Comparison of ENCODE assay signal across 1 cellular context in the genomic region with DNA sequence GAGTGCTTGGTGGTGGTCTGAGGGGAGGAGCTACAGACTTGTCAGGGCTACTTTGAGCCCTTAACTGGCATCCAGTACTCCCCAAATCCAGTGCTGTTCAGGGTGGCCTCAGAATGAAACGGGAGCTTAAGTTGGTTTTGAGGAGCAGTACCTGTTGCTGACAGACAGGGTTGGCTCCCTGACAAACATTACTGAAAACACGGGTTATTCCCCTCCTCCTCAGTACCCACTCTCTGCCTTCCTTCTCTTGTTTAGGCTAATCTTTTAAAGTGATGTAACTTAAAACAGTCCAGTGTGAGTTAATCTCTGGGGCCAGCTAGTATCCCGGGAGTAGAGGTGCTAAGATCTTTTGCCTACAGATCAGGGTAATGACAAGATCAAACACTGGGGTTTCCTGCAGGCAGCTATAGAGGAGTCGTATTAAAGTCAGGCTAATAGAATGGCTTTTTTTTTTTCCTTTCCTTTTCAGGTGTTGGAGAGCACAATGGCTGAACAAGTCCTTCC.
TF ChIP-seq lines count a peak whose summit lies in the region.

No MANE protein-coding gene starts in this region.

TF ChIP-seq in HepG2, 621 proteins besides CTCF, POLR2A, EP300 and RAD21 (continued from another document):
- TF ChIP-seq PAXIP1 (CRISPR knock-in tag; conservative IDR thresholded peaks at IDR 0.05) (peak; percentile 40; the same call in 1 of the 2 replicates), KLF16 (CRISPR knock-in tag; IDR thresholded peaks at IDR 0.05) (0 out of 4 replicates have a peak, but pooled peaks of 1 of the 2 experiments have one; percentile 11), TAF1 (CRISPR knock-in tag; IDR thresholded peaks at IDR 0.05) (peak; percentile 36; the same call in 1 of the 2 replicates), ZNF343 (CRISPR knock-in tag; IDR thresholded peaks at IDR 0.05) (0 out of 2 replicates have a peak, but pooled peaks have one; percentile 38), ZNF331 (CRISPR knock-in tag; IDR thresholded peaks at IDR 0.05) (peak; percentile 43; the same call in 1 of the 2 replicates), TCF7 (IDR thresholded peaks at IDR 0.05; ENCODE audit: low read depth) (0 out of 2 replicates have a peak, but pooled peaks have one; percentile 13), ZSCAN29 (CRISPR knock-in tag; conservative IDR thresholded peaks at IDR 0.05) (peak; percentile 77; the same call in 1 of the 2 replicates), STAT6 (CRISPR knock-in tag; IDR thresholded peaks at IDR 0.05; ENCODE audit: borderline replicate concordance) (no peak), ZNF816 (CRISPR knock-in tag; IDR thresholded peaks at IDR 0.05; ENCODE audit: borderline replicate concordance) (0 out of 2 replicates have a peak, but pooled peaks have one; percentile 69), ZBTB21 (CRISPR knock-in tag; IDR thresholded peaks at IDR 0.05) (0 out of 2 replicates have a peak, but pooled peaks have one; percentile 19), DPF2 (CRISPR knock-in tag; IDR thresholded peaks at IDR 0.05; ENCODE audit: borderline replicate concordance, low read depth) (peak; percentile 38; the same call in 1 of the 2 replicates), ZZZ3 (CRISPR knock-in tag; IDR thresholded peaks at IDR 0.05; ENCODE audit: borderline replicate concordance) (no peak), ZNF34 (CRISPR knock-in tag; IDR thresholded peaks at IDR 0.05; ENCODE audit: borderline replicate concordance) (peak; percentile 73; the same call in 1 of the 2 replicates), ISL2 (CRISPR knock-in tag; IDR thresholded peaks at IDR 0.05) (0 out of 2 replicates have a peak, but pooled peaks have one; percentile 22), ZNF768 (CRISPR knock-in tag; IDR thresholded peaks at IDR 0.05) (no peak), NR2C2 (CRISPR knock-in tag; IDR thresholded peaks at IDR 0.05; ENCODE audit: borderline replicate concordance) (0 out of 2 replicates have a peak, but pooled peaks have one; percentile 22), ZNF878 (CRISPR knock-in tag; IDR thresholded peaks at IDR 0.05) (0 out of 2 replicates have a peak, but pooled peaks have one; percentile 21), TGIF2 (CRISPR knock-in tag; IDR thresholded peaks at IDR 0.05) (peak; percentile 27; the same call in 1 of the 2 replicates), ZNF761 (CRISPR knock-in tag; conservative IDR thresholded peaks at IDR 0.05) (0 out of 2 replicates have a peak, but pooled peaks have one; percentile 45), ZBTB42 (CRISPR knock-in tag; IDR thresholded peaks at IDR 0.05) (0 out of 2 replicates have a peak, but pooled peaks have one; percentile 54), FOXA3 (CRISPR knock-in tag; IDR thresholded peaks at IDR 0.05) (no peak), SAP130 (CRISPR knock-in tag; IDR thresholded peaks at IDR 0.05; ENCODE audit: low read depth) (peak; percentile 40), PITX1 (CRISPR knock-in tag; IDR thresholded peaks at IDR 0.05) (peak; percentile 13; the same call in 1 of the 2 replicates), ZNF230 (CRISPR knock-in tag; IDR thresholded peaks at IDR 0.05) (peak; percentile 50; the same call in 1 of the 2 replicates), NONO (IDR thresholded peaks at IDR 0.05) (no peak), NONO (CRISPR knock-in tag; conservative IDR thresholded peaks at IDR 0.05) (no peak), KAT8 (CRISPR knock-in tag; IDR thresholded peaks at IDR 0.05) (0 out of 2 replicates have a peak, but pooled peaks have one; percentile 12), TEAD3 (CRISPR knock-in tag; optimal IDR thresholded peaks at IDR 0.05; ENCODE audit: borderline replicate concordance) (peak; percentile 28), ASH2L (IDR thresholded peaks at IDR 0.05; ENCODE audit: insufficient read length, low read depth, low read length) (peak; percentile 26), ZNF605 (CRISPR knock-in tag; IDR thresholded peaks at IDR 0.05) (no peak), U2AF1 (optimal IDR thresholded peaks at IDR 0.05; ENCODE audit: low read depth, low read length) (no peak), TBX2 (CRISPR knock-in tag; IDR thresholded peaks at IDR 0.05; ENCODE audit: borderline replicate concordance) (peak; percentile 55), POLR2G (IDR thresholded peaks at IDR 0.05; ENCODE audit: low read depth, low read length) (0 out of 2 replicates have a peak, but pooled peaks have one; percentile 40), RBFOX2 (IDR thresholded peaks at IDR 0.05; ENCODE audit: low read depth, low read length) (peak; percentile 65), ZNF446 (CRISPR knock-in tag; IDR thresholded peaks at IDR 0.05) (no peak), ZFP82 (CRISPR knock-in tag; IDR thresholded peaks at IDR 0.05; ENCODE audit: borderline replicate concordance) (0 out of 2 replicates have a peak, but pooled peaks have one; percentile 62)
- TF ChIP-seq, protein P1, sequence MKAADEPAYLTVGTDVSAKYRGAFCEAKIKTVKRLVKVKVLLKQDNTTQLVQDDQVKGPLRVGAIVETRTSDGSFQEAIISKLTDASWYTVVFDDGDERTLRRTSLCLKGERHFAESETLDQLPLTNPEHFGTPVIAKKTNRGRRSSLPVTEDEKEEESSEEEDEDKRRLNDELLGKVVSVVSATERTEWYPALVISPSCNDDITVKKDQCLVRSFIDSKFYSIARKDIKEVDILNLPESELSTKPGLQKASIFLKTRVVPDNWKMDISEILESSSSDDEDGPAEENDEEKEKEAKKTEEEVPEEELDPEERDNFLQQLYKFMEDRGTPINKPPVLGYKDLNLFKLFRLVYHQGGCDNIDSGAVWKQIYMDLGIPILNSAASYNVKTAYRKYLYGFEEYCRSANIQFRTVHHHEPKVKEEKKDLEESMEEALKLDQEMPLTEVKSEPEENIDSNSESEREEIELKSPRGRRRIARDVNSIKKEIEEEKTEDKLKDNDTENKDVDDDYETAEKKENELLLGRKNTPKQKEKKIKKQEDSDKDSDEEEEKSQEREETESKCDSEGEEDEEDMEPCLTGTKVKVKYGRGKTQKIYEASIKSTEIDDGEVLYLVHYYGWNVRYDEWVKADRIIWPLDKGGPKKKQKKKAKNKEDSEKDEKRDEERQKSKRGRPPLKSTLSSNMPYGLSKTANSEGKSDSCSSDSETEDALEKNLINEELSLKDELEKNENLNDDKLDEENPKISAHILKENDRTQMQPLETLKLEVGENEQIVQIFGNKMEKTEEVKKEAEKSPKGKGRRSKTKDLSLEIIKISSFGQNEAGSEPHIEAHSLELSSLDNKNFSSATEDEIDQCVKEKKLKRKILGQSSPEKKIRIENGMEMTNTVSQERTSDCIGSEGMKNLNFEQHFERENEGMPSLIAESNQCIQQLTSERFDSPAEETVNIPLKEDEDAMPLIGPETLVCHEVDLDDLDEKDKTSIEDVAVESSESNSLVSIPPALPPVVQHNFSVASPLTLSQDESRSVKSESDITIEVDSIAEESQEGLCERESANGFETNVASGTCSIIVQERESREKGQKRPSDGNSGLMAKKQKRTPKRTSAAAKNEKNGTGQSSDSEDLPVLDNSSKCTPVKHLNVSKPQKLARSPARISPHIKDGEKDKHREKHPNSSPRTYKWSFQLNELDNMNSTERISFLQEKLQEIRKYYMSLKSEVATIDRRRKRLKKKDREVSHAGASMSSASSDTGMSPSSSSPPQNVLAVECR (CRISPR knock-in tag; IDR thresholded peaks at IDR 0.05; ENCODE audit: borderline replicate concordance): 0 out of 2 replicates have a peak, but pooled peaks have one; percentile 24
- TF ChIP-seq, protein P2, sequence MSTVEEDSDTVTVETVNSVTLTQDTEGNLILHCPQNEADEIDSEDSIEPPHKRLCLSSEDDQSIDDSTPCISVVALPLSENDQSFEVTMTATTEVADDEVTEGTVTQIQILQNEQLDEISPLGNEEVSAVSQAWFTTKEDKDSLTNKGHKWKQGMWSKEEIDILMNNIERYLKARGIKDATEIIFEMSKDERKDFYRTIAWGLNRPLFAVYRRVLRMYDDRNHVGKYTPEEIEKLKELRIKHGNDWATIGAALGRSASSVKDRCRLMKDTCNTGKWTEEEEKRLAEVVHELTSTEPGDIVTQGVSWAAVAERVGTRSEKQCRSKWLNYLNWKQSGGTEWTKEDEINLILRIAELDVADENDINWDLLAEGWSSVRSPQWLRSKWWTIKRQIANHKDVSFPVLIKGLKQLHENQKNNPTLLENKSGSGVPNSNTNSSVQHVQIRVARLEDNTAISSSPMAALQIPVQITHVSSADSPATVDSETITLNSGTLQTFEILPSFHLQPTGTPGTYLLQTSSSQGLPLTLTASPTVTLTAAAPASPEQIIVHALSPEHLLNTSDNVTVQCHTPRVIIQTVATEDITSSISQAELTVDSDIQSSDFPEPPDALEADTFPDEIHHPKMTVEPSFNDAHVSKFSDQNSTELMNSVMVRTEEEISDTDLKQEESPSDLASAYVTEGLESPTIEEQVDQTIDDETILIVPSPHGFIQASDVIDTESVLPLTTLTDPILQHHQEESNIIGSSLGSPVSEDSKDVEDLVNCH (CRISPR knock-in tag; IDR thresholded peaks at IDR 0.05): peak; percentile 66; the same call in 1 of the 2 replicates
- TF ChIP-seq, protein P3, sequence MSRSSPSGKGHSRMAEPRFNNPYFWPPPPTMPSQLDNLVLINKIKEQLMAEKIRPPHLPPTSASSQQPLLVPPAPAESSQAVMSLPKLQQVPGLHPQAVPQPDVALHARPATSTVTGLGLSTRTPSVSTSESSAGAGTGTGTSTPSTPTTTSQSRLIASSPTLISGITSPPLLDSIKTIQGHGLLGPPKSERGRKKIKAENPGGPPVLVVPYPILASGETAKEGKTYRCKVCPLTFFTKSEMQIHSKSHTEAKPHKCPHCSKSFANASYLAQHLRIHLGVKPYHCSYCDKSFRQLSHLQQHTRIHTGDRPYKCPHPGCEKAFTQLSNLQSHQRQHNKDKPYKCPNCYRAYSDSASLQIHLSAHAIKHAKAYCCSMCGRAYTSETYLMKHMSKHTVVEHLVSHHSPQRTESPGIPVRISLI (CRISPR knock-in tag; IDR thresholded peaks at IDR 0.05; ENCODE audit: borderline replicate concordance): peak; percentile 41; the same call in 1 of the 2 replicates
- TF ChIP-seq, protein P4, sequence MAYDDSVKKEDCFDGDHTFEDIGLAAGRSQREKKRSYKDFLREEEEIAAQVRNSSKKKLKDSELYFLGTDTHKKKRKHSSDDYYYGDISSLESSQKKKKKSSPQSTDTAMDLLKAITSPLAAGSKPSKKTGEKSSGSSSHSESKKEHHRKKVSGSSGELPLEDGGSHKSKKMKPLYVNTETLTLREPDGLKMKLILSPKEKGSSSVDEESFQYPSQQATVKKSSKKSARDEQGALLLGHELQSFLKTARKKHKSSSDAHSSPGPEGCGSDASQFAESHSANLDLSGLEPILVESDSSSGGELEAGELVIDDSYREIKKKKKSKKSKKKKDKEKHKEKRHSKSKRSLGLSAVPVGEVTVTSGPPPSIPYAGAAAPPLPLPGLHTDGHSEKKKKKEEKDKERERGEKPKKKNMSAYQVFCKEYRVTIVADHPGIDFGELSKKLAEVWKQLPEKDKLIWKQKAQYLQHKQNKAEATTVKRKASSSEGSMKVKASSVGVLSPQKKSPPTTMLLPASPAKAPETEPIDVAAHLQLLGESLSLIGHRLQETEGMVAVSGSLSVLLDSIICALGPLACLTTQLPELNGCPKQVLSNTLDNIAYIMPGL (CRISPR knock-in tag; IDR thresholded peaks at IDR 0.05; ENCODE audit: borderline replicate concordance in 1 of 2, low read depth in 1 of 2): peak in 1 of 2 experiments; percentile 48; a peak in 2 of 4 replicates
- TF ChIP-seq, protein P5, sequence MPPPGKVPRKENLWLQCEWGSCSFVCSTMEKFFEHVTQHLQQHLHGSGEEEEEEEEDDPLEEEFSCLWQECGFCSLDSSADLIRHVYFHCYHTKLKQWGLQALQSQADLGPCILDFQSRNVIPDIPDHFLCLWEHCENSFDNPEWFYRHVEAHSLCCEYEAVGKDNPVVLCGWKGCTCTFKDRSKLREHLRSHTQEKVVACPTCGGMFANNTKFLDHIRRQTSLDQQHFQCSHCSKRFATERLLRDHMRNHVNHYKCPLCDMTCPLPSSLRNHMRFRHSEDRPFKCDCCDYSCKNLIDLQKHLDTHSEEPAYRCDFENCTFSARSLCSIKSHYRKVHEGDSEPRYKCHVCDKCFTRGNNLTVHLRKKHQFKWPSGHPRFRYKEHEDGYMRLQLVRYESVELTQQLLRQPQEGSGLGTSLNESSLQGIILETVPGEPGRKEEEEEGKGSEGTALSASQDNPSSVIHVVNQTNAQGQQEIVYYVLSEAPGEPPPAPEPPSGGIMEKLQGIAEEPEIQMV (CRISPR knock-in tag; IDR thresholded peaks at IDR 0.05; ENCODE audit: low read depth): no peak
